8 cellular contexts compared by ENCODE assay signal in genomic region chr1:50271968-50272578, GRCh38.
DNase-seq lines count a peak whose midpoint lies in the region; ATAC-seq and TF ChIP-seq lines count a peak whose summit lies in the region.

No MANE protein-coding gene starts in this region.

- H3K4me1 ChIP-seq in adrenal gland (replicated peaks in 1 of 2) = no peaks in the 10 kb centered on the region

- DNase-seq in NCI-H1092 treated with DMSO at 0.1 percent for 48 hours (lab: John Stamatoyannopoulos, UW) (peak; percentile 51), NCI-H1092 (lab: John Stamatoyannopoulos, UW) (no peak), NCI-H146 (lab: John Stamatoyannopoulos, UW) (peak; percentile 56), adrenal gland (peak; percentile 21 to 77 (median 31)), inferior parietal cortex (ENCODE audit: extremely low spot score) (peak; percentile 51), type B pancreatic cell (ENCODE audit: extremely low spot score, unreplicated experiment) (no peak), dedifferentiated amniotic fluid mesenchymal stem cell (ENCODE audit: extremely low spot score) (no peak)

- no peak overlapping the region for H3K27ac Mint-ChIP-seq in type B pancreatic cell

- H3K36me3 Mint-ChIP-seq in type B pancreatic cell = no peaks in the 10 kb centered on the region

- peaks cover 6% of the 10 kb centered on the region for H3K4me1 Mint-ChIP-seq in type B pancreatic cell (ENCODE audit: unreplicated experiment)

- H3K4me3 ChIP-seq in adrenal gland = no peak overlapping the region

- 35 to 68% (median 53%) methylated on average over 2 of the region's 2 CpGs for WGBS in adrenal gland, 4 donors

- no peaks in the 10 kb centered on the region for H3K9me3 Mint-ChIP-seq in type B pancreatic cell

- TF ChIP-seq CTCF in adrenal gland (IDR thresholded peaks at IDR 0.05) (peak; percentile 18 to 55 (median 46)), type B pancreatic cell (conservative IDR thresholded peaks at IDR 0.05) (peak; percentile 59)

- no peak overlapping the region for H3K27ac ChIP-seq in adrenal gland

- intact Hi-C loops in adrenal gland (cut with DNase I) = no loop called here

- no peaks in the 10 kb centered on the region for H3K9me3 ChIP-seq in adrenal gland (replicated peaks in 1 of 3)

- no peak for TF ChIP-seq POLR2A in adrenal gland (IDR thresholded peaks at IDR 0.05)

- no peaks in the 10 kb centered on the region for H3K27me3 ChIP-seq in adrenal gland

- ATAC-seq in GM21447 (IDR thresholded peaks at IDR 0.05; ENCODE audit: unreplicated experiment) = peak; percentile 70

- peaks cover 11% of the 10 kb centered on the region for H3K27me3 Mint-ChIP-seq in type B pancreatic cell

- no peak overlapping the region for H3K4me3 Mint-ChIP-seq in type B pancreatic cell

- H3K36me3 ChIP-seq in adrenal gland (replicated peaks in 1 of 2) = no peaks in the 10 kb centered on the region

Comparison
In these comparisons a context has a peak if more than half of its experiments do, and no peak if none do; other contexts are left out.
1. DNase-seq: peak in NCI-H1092 treated with DMSO at 0.1 percent for 48 hours (single experiment), NCI-H146 (single experiment), adrenal gland (7 of 7) and inferior parietal cortex (single experiment); none in NCI-H1092 (single experiment), type B pancreatic cell (single experiment) and dedifferentiated amniotic fluid mesenchymal stem cell (single experiment).